Comparison of ENCODE assay signal across 7 cellular contexts in genomic region chr1:235327559-235328270, GRCh38. TPM values are rescaled to one million over a fixed set of nuclear protein-coding genes. Genes with fewer than 3 reads are reported as not detected.
A peak's percentile ranks its signal among the peaks of the same experiment; 100 is the strongest.
DNase-seq lines count a peak whose midpoint lies in the region; ATAC-seq and TF ChIP-seq lines count a peak whose summit lies in the region.

Gene ARID4B, minus strand, starts transcription at chr1:235328179. Its CDS starts 1,260 bp downstream, at chr1:235326919.

- in situ Hi-C loops in HAP-1 (cut with MboI; ENCODE audit: low sequenced_read_pairs) = no loop called here

- H3K4me1 ChIP-seq in HAP-1 (peaks cover 20% of the 10 kb centered on the region), heart right ventricle (peaks cover 0 to 76% (median 68%) of the 10 kb centered on the region in 9 donors), prostate gland (replicated peaks) (peaks cover 7% of the 10 kb centered on the region)

- H3K4me3 ChIP-seq in HAP-1 (peak within 1 kb of the TSS; percentile 92), heart right ventricle (peak within 1 kb of the TSS; percentile 81 to 97 (median 94)), prostate gland (peak within 1 kb of the TSS; percentile 94 to 95)

- DNase-seq in HAP-1 (ENCODE audit: low spot score in 2 of 2) = no peak
- DNase-seq in NCI-H128 (lab: John Stamatoyannopoulos, UW; ENCODE audit: unreplicated experiment) = peak; percentile 67
- DNase-seq in activated naive CD4-positive, alpha-beta T cell treated with anti-CD3 and anti-CD28 coated beads, Interleukin-2, amount 50 U/mL, for 16 hours = peak; percentile 59
- peak in 1 of 2 donors; percentile 77 for DNase-seq in heart right ventricle
- peak; percentile 4 for DNase-seq in prostate gland (ENCODE audit: low spot score)
- no peak for DNase-seq in NCI-H1048 (lab: John Stamatoyannopoulos, UW)

- ATAC-seq in GM18498 (IDR thresholded peaks at IDR 0.05; ENCODE audit: unreplicated experiment) (peak; percentile 13), heart right ventricle (peak; percentile 1 to 38 (median 11))

- peaks cover 5% of the 10 kb centered on the region; the same call in 1 of the 2 replicates for H3K36me3 ChIP-seq in HAP-1 (replicated peaks)
- H3K36me3 ChIP-seq in heart right ventricle = peaks cover 0 to 8% (median 0%) of the 10 kb centered on the region in 9 donors
- H3K36me3 ChIP-seq in prostate gland = no peaks in the 10 kb centered on the region

- H3K27ac ChIP-seq in heart right ventricle = peak within 1 kb of the TSS; percentile 90 to 99 (median 96)
- H3K27ac ChIP-seq in prostate gland = peak within 1 kb of the TSS; percentile 97 to 99

- intact Hi-C loops in heart right ventricle (cut with DNase I) = loop anchor here in 8 of 10 donors (1.0 to 10.0 kb wide), 13 partner anchors 39 to 199 kb away; partner anchors contain the start of genes TBCE (in 5 of the 8), B3GALNT2 (in 2 of the 8) and TOMM20 (in 1 of the 8)
- intact Hi-C loops in prostate gland (cut with DNase I) = loop anchor here (2.0 to 5.0 kb wide), 4 partner anchors 75 to 199 kb away; partner anchors contain the start of genes B3GALNT2 and TOMM20

- 0 to 1% methylated on average over 47 to 57 of the region's 58 CpGs for WGBS in heart right ventricle, 2 donors
- WGBS in prostate gland = under 1% methylated on average over 41 of the region's 58 CpGs

- no peak for TF ChIP-seq CTCF in heart right ventricle (IDR thresholded peaks at IDR 0.05)
- no peak for TF ChIP-seq CTCF in prostate gland (IDR thresholded peaks at IDR 0.05)

- peak; percentile 90 for TF ChIP-seq POLR2A in prostate gland (IDR thresholded peaks at IDR 0.05)

- H3K27me3 ChIP-seq in HAP-1 (ENCODE audit: low read depth) (no peaks in the 10 kb centered on the region), heart right ventricle (no peaks in the 10 kb centered on the region), prostate gland (replicated peaks; ENCODE audit: insufficient read depth) (no peaks in the 10 kb centered on the region)

- H3K9me3 ChIP-seq in HAP-1 (no peaks in the 10 kb centered on the region), heart right ventricle (no peaks in the 10 kb centered on the region), prostate gland (no peaks in the 10 kb centered on the region)

RNA-seq across cellular contexts. Expression of gene ARID4B, which starts in this region (rescaled TPM):
- total RNA-seq in heart right ventricle (10 to 100 TPM; 12.2 to 21.5 (median 15.5) TPM), prostate gland (10 to 100 TPM; 28.6 to 46.4 TPM)
- polyA plus RNA-seq in heart right ventricle = 10 to 100 TPM in 1 of 2 donors, 1 to 10 TPM in 1; 4.8 to 17.8 TPM

Comparison
In these comparisons a context has a peak if more than half of its experiments do, and no peak if none do; other contexts are left out.
1. DNase-seq: peak in NCI-H128 (single experiment), activated naive CD4-positive, alpha-beta T cell treated with anti-CD3 and anti-CD28 coated beads, Interleukin-2, amount 50 U/mL, for 16 hours (single experiment) and prostate gland (single experiment); none in HAP-1 (0 of 2) and NCI-H1048 (single experiment).
2. Peak in every context shown above with its lines, with median percentiles within 50 percentile points of each other: H3K4me3 ChIP-seq.